In the genomic region with DNA sequence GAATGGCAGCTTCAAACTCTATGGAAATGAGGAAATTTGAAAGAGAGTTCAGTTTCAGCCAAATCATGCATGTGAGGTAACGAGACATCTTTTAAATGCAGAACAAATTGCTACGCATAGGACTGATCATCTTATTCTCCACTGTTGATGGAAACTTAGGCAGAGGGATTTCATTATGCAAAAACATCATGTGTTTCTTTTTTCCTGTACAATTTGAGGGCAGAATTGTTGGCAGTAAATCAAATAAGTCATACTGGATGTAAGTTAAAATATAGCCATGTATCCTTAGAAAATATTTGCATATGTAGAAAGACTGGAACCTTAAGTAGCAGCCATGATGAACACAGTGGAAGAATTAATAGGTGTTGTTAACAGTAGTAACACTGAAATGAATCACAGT, we compare ENCODE assay signal across 22 cellular contexts.
"Had no signal": no experiment of that assay in that cellular context is flagged by ENCODE, and none has a peak within 500 bp of the region (broad histone marks: within the 10 kb centered on the region; RNA-seq: fewer than 3 reads in every experiment).

No MANE protein-coding gene starts in this region.

- ATAC-seq: Panc1, PC-3 had no signal

- FAIRE-seq: HTR-8/SVneo had no signal

- H3K27ac ChIP-seq: HL-60, RWPE1 had no signal

- DNase-seq: KBM-7, MV-4-11, NCI-H1092, NCI-H1105 treated with DMSO at 0.1 percent for 48 hours, NCI-H1417 treated with DMSO at 0.1 percent for 48 hours, NCI-H146, NCI-H1694 treated with DMSO at 0.1 percent for 48 hours, NCI-H1930, NCI-H2081, NCI-H2107, NCI-H2227 treated with DMSO at 0.1 percent for 48 hours, NCI-H524 treated with DMSO at 0.1 percent for 48 hours, NCI-H69, NCI-H774, PC-3, SHP77, SW 1271, T-helper 1 cell had no signal
